1 cellular context compared by ENCODE assay signal in the genomic region with DNA sequence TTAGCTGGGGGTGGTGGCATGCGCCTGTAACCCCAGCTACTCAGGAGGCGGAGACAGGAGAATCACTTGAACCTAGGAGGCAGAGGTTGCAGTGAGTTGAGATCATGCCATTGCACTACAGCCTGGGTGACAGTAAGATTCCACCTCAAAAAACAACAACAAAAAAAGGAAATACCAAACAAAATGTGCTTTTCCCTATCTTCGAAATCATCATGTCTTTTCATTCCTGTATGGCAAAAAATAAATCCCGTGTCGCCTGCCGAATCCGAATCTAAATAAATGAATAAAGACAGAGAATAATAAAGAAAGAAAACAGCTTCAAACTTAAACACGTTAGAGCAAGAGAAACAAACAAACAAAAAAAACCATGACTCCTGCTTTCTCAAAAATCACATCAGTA.
TF ChIP-seq lines count a peak whose summit lies in the region.

No MANE protein-coding gene starts in this region.

TF ChIP-seq in HepG2, 621 proteins besides CTCF, POLR2A, EP300 and RAD21:
- TF ChIP-seq TRIM24 (CRISPR knock-in tag; IDR thresholded peaks at IDR 0.05), result no peak
- no peak for TF ChIP-seq HNRNPLL (IDR thresholded peaks at IDR 0.05; ENCODE audit: low read depth, low read length, poor library complexity, severe bottlenecking)
- no peak for TF ChIP-seq ZNF761 (CRISPR knock-in tag; conservative IDR thresholded peaks at IDR 0.05)
- no peak for TF ChIP-seq SRSF1 (optimal IDR thresholded peaks at IDR 0.05; ENCODE audit: low read depth, low read length)
- TF ChIP-seq ZNF629 (CRISPR knock-in tag; conservative IDR thresholded peaks at IDR 0.05), result no peak
- TF ChIP-seq, protein P1, sequence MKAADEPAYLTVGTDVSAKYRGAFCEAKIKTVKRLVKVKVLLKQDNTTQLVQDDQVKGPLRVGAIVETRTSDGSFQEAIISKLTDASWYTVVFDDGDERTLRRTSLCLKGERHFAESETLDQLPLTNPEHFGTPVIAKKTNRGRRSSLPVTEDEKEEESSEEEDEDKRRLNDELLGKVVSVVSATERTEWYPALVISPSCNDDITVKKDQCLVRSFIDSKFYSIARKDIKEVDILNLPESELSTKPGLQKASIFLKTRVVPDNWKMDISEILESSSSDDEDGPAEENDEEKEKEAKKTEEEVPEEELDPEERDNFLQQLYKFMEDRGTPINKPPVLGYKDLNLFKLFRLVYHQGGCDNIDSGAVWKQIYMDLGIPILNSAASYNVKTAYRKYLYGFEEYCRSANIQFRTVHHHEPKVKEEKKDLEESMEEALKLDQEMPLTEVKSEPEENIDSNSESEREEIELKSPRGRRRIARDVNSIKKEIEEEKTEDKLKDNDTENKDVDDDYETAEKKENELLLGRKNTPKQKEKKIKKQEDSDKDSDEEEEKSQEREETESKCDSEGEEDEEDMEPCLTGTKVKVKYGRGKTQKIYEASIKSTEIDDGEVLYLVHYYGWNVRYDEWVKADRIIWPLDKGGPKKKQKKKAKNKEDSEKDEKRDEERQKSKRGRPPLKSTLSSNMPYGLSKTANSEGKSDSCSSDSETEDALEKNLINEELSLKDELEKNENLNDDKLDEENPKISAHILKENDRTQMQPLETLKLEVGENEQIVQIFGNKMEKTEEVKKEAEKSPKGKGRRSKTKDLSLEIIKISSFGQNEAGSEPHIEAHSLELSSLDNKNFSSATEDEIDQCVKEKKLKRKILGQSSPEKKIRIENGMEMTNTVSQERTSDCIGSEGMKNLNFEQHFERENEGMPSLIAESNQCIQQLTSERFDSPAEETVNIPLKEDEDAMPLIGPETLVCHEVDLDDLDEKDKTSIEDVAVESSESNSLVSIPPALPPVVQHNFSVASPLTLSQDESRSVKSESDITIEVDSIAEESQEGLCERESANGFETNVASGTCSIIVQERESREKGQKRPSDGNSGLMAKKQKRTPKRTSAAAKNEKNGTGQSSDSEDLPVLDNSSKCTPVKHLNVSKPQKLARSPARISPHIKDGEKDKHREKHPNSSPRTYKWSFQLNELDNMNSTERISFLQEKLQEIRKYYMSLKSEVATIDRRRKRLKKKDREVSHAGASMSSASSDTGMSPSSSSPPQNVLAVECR (CRISPR knock-in tag; IDR thresholded peaks at IDR 0.05; ENCODE audit: borderline replicate concordance), result no peak
- TF ChIP-seq ZNF101 (CRISPR knock-in tag; IDR thresholded peaks at IDR 0.05; ENCODE audit: borderline replicate concordance, low read depth), result no peak
- TF ChIP-seq, protein P2, sequence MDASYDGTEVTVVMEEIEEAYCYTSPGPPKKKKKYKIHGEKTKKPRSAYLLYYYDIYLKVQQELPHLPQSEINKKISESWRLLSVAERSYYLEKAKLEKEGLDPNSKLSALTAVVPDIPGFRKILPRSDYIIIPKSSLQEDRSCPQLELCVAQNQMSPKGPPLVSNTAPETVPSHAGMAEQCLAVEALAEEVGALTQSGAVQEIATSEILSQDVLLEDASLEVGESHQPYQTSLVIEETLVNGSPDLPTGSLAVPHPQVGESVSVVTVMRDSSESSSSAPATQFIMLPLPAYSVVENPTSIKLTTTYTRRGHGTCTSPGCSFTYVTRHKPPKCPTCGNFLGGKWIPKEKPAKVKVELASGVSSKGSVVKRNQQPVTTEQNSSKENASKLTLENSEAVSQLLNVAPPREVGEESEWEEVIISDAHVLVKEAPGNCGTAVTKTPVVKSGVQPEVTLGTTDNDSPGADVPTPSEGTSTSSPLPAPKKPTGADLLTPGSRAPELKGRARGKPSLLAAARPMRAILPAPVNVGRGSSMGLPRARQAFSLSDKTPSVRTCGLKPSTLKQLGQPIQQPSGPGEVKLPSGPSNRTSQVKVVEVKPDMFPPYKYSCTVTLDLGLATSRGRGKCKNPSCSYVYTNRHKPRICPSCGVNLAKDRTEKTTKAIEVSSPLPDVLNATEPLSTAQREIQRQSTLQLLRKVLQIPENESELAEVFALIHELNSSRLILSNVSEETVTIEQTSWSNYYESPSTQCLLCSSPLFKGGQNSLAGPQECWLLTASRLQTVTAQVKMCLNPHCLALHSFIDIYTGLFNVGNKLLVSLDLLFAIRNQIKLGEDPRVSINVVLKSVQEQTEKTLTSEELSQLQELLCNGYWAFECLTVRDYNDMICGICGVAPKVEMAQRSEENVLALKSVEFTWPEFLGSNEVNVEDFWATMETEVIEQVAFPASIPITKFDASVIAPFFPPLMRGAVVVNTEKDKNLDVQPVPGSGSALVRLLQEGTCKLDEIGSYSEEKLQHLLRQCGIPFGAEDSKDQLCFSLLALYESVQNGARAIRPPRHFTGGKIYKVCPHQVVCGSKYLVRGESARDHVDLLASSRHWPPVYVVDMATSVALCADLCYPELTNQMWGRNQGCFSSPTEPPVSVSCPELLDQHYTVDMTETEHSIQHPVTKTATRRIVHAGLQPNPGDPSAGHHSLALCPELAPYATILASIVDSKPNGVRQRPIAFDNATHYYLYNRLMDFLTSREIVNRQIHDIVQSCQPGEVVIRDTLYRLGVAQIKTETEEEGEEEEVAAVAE (CRISPR knock-in tag; IDR thresholded peaks at IDR 0.05; ENCODE audit: borderline replicate concordance), result no peak
- no peak for TF ChIP-seq ZNF30 (CRISPR knock-in tag; IDR thresholded peaks at IDR 0.05)
- TF ChIP-seq RFXANK (CRISPR knock-in tag; IDR thresholded peaks at IDR 0.05), result no peak
- TF ChIP-seq TAF15 (IDR thresholded peaks at IDR 0.05; ENCODE audit: low read depth, low read length, poor library complexity, severe bottlenecking), result no peak
- TF ChIP-seq, protein P3, sequence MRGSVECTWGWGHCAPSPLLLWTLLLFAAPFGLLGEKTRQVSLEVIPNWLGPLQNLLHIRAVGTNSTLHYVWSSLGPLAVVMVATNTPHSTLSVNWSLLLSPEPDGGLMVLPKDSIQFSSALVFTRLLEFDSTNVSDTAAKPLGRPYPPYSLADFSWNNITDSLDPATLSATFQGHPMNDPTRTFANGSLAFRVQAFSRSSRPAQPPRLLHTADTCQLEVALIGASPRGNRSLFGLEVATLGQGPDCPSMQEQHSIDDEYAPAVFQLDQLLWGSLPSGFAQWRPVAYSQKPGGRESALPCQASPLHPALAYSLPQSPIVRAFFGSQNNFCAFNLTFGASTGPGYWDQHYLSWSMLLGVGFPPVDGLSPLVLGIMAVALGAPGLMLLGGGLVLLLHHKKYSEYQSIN (CRISPR knock-in tag; IDR thresholded peaks at IDR 0.05; ENCODE audit: borderline replicate concordance), result no peak
- TF ChIP-seq ZNF770 (CRISPR knock-in tag; IDR thresholded peaks at IDR 0.05), result no peak
- no peak for TF ChIP-seq POLR2G (IDR thresholded peaks at IDR 0.05; ENCODE audit: low read depth, low read length)
- no peak for TF ChIP-seq ZBTB33 (CRISPR knock-in tag; IDR thresholded peaks at IDR 0.05)
- no peak for TF ChIP-seq GATAD2A (CRISPR knock-in tag; IDR thresholded peaks at IDR 0.05)
- no peak for TF ChIP-seq ZNF234 (CRISPR knock-in tag; conservative IDR thresholded peaks at IDR 0.05)
- TF ChIP-seq TCF7 (IDR thresholded peaks at IDR 0.05; ENCODE audit: low read depth), result no peak
- TF ChIP-seq IRF2 (CRISPR knock-in tag; IDR thresholded peaks at IDR 0.05), result no peak
